In the genomic region with DNA sequence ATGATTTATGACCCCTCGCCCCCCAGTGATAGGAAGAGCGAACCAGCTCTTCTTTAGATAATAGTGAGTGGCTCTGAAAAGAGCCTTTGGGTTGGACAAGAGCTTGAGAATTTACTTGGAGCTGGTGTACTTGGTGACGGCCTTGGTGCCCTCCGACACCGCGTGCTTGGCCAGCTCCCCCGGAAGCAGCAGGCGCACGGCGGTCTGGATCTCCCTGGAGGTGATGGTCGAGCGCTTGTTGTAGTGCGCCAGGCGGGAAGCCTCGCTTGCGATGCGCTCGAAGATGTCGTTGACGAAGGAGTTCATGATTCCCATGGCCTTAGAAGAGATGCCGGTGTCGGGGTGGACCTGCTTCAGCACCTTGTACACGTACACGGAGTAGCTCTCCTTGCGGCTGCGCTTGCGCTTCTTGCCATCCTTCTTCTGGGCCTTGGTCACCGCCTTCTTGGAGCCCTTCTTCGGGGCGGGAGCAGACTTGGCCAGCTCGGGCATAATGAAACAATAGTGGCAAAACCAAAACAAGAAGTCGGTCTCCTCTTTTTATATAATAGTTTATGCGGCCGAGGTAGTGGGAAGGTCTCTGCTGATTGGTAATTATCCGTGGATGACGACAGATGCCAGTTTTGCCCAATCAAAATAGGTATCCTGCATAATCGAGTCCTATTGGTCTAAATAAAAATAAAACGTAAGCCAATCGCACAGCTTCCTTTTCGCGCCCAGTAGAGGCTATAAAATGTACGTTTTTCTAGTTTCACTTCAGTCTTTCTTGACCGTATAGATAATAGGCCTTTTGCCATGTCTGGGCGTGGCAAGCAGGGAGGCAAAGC, we compare ENCODE assay signal across 8 cellular contexts.
DNase-seq lines count a peak whose midpoint lies in the region; ATAC-seq and TF ChIP-seq lines count a peak whose summit lies in the region.
"Not testable (repeated sequence)": the region's sequence is repeated elsewhere in the genome, so short reads cannot be mapped to it uniquely, and the experiment has no call there.

No MANE protein-coding gene starts in this region.

- H3K4me3 Mint-ChIP-seq in activated T-cell treated with anti-CD3 and anti-CD28 coated beads, Interleukin-2, amount 50 U/mL, for 72 hours = peak overlapping the region; percentile 91 to 93

- not testable (repeated sequence) for H3K79me2 ChIP-seq in GM23248 (ENCODE audit: insufficient read depth)

- in situ Hi-C loops in GM23248 (cut with MboI); Panc1 (cut with HindIII; ENCODE audit: low pct_unique_long_range_greater_than_20kb, low sequenced_read_pairs): not testable (repeated sequence)

- H3K4me1 ChIP-seq in GM23248 (ENCODE audit: insufficient read depth) = peaks cover 24% of the 10 kb centered on the region; the same call in 1 of the 2 replicates
- H3K4me1 ChIP-seq in Panc1 (ENCODE audit: control insufficient read depth, insufficient read depth, low read length) = peaks cover 17% of the 10 kb centered on the region
- H3K4me1 ChIP-seq in esophagus (ENCODE audit: control insufficient read depth in 2 of 2, insufficient read depth in 2 of 2, low read length in 1 of 2) = not testable (repeated sequence)

- H3K27ac Mint-ChIP-seq in activated T-cell treated with anti-CD3 and anti-CD28 coated beads, Interleukin-2, amount 50 U/mL, for 72 hours = peak overlapping the region; percentile 99

- H3F3A ChIP-seq in GM23248 (ENCODE audit: insufficient read depth) = peaks cover 48% of the 10 kb centered on the region

- intact Hi-C loops in Panc1 (cut with micrococcal nuclease; ENCODE audit: unreplicated experiment) = loop anchor here (2.0 kb wide), 1 partner anchor 83 kb away; a partner anchor contains a TSS

- not testable (repeated sequence) for H3K36me3 Mint-ChIP-seq in activated T-cell treated with anti-CD3 and anti-CD28 coated beads, Interleukin-2, amount 50 U/mL, for 72 hours (ENCODE audit: insufficient read depth in 2 of 2)

- peak overlapping the region; percentile 82 for H2AFZ ChIP-seq in GM23248

- H4K20me1 ChIP-seq in GM23248 (ENCODE audit: insufficient read depth) = not testable (repeated sequence)

- peak overlapping the region; percentile 73 for H3K9ac ChIP-seq in GM23248

- POLR2A ChIA-PET in Panc1 (lab: Charles Lee) = interaction anchor here (0.6 to 4.5 kb wide), 13 partner anchors 16 to 674 kb away, joined by 3 to 54 read pairs (median 5); a partner anchor contains a TSS

- DNase-seq in EH (ENCODE audit: low read depth) (peak; percentile 96), GM23248 (peak; percentile 93), KG1 (lab: John Stamatoyannopoulos, UW) (peak; percentile 93), Panc1 (ENCODE audit: low read depth, low spot score) (peak; percentile 98), mucosa of gallbladder (ENCODE audit: low spot score) (peak; percentile 91)
- DNase-seq in activated T-cell treated with anti-CD3 and anti-CD28 coated beads, Interleukin-2, amount 50 U/mL, for 72 hours = peak; percentile 81 to 84
- DNase-seq in stimulated activated naive CD8-positive, alpha-beta T cell treated with anti-CD3 and anti-CD28 coated beads, Interleukin-15, Interleukin-2, amounts not matched to agents 100 U/mL and 50 U/mL, for 24 hours = peak; percentile 72

- not testable (repeated sequence) for H3K9me3 Mint-ChIP-seq in activated T-cell treated with anti-CD3 and anti-CD28 coated beads, Interleukin-2, amount 50 U/mL, for 72 hours

- CTCF ChIA-PET in Panc1 (lab: Charles Lee) = interaction anchor here (0.6 kb wide), 2 partner anchors 16 to 77 kb away, joined by 7 to 8 read pairs; no protein-coding TSS in a partner anchor

- TF ChIP-seq CTCF in Panc1 (IDR thresholded peaks at IDR 0.05) = not testable (repeated sequence)

- peak overlapping the region; percentile 77 for H3K4me3 ChIP-seq in GM23248
- peak overlapping the region; percentile 78 to 93 for H3K4me3 ChIP-seq in Panc1 (ENCODE audit: low read depth in 2 of 2, low read length in 2 of 2)
- H3K4me3 ChIP-seq in esophagus (ENCODE audit: low read depth in 1 of 2, low read length in 2 of 2) = peak overlapping the region; percentile 58 to 59

- H3K4me1 Mint-ChIP-seq in activated T-cell treated with anti-CD3 and anti-CD28 coated beads, Interleukin-2, amount 50 U/mL, for 72 hours (ENCODE audit: low read depth) = peaks cover 56% of the 10 kb centered on the region

- not testable (repeated sequence) for H3K36me3 ChIP-seq in GM23248 (ENCODE audit: low read depth); Panc1 (ENCODE audit: control insufficient read depth, insufficient read depth, low read length); esophagus (ENCODE audit: control insufficient read depth in 2 of 2, insufficient read depth in 2 of 2, low read length in 1 of 2)

- peak overlapping the region; percentile 84 for H3K4me2 ChIP-seq in GM23248 (ENCODE audit: unreplicated experiment)

- not testable (repeated sequence) for H3K27me3 ChIP-seq in GM23248 (replicated peaks; ENCODE audit: insufficient read depth); Panc1 (ENCODE audit: control insufficient read depth, insufficient read depth, low read length); esophagus (ENCODE audit: control insufficient read depth in 1 of 2, insufficient read depth in 2 of 2, low read length in 2 of 2)

- TSS peak; percentile 95 for BruUV-seq in Panc1 (replicated peaks; lab: Mats Ljungman, UMichigan)

- ATAC-seq in Panc1 = peak; percentile 78
- peak; percentile 67 to 69 for ATAC-seq in activated T-cell treated with anti-CD3 and anti-CD28 coated beads, Interleukin-2, amount 50 U/mL, for 72 hours (replicated peaks in 1 of 2)
- peak; percentile 72 for ATAC-seq in stimulated activated naive CD8-positive, alpha-beta T cell treated with anti-CD3 and anti-CD28 coated beads, Interleukin-15, Interleukin-2, amounts not matched to agents 100 U/mL and 50 U/mL, for 24 hours

- H3K27me3 Mint-ChIP-seq in activated T-cell treated with anti-CD3 and anti-CD28 coated beads, Interleukin-2, amount 50 U/mL, for 72 hours (ENCODE audit: low read depth) = not testable (repeated sequence)

- H3K27ac ChIP-seq in GM23248 (peak overlapping the region; percentile 86), Panc1 (ENCODE audit: low read length) (peak overlapping the region; percentile 94), esophagus (ENCODE audit: low read depth in 2 of 2, low read length in 1 of 2) (peak overlapping the region; percentile 80 to 94)

- not testable (repeated sequence) for H3K9me2 ChIP-seq in GM23248 (ENCODE audit: insufficient read depth)

- not testable (repeated sequence) for H3K9me3 ChIP-seq in GM23248 (ENCODE audit: low read depth); Panc1 (ENCODE audit: control insufficient read depth, insufficient read depth, low read depth, low read length); esophagus (ENCODE audit: control insufficient read depth in 2 of 2, insufficient read depth in 1 of 2, low read depth in 1 of 2, low read length in 1 of 2)

- WGBS in GM23248 (ENCODE audit: low coverage in 1 of 2, low lambda C conversion rate in 2 of 2, missing lambda C conversion rate in 2 of 2), 2 experiments = 2% methylated on average over 44 of the region's 44 CpGs
- whole genome bisulfite sequencing in esophagus, 2 donors = 1% methylated on average over 44 of the region's 44 CpGs

Comparison
In these comparisons a context has a peak if more than half of its experiments do, and no peak if none do; other contexts are left out.
1. Peak in every context shown above with its lines: DNase-seq, ATAC-seq, H3K4me3 ChIP-seq and H3K27ac ChIP-seq.